ENCODE assay signal across 8 cellular contexts in genomic region chr16:29200033-29200661, GRCh38.
A peak's percentile ranks its signal among the peaks of the same experiment; 100 is the strongest.
DNase-seq lines count a peak whose midpoint lies in the region; TF ChIP-seq lines count a peak whose summit lies in the region.
"Not testable (repeated sequence)": the region's sequence is repeated elsewhere in the genome, so short reads cannot be mapped to it uniquely, and the experiment has no call there.

No MANE protein-coding gene starts in this region.

- H3K9me3 ChIP-seq in tibial artery = not testable (repeated sequence)

- H3K27me3 ChIP-seq in rectal smooth muscle tissue (ENCODE audit: control insufficient read depth, insufficient read depth, low read length); tibial artery: not testable (repeated sequence)

- H3K27me3 Mint-ChIP-seq in HFFc6 (ENCODE audit: insufficient read depth) = not testable (repeated sequence)

- not testable (repeated sequence) for TF ChIP-seq CTCF in HFFc6 (IDR thresholded peaks at IDR 0.05); choroid plexus epithelial cell (conservative IDR thresholded peaks at IDR 0.05; ENCODE audit: low read depth, low read length); tibial artery (IDR thresholded peaks at IDR 0.05)

- H3K36me3 ChIP-seq in rectal smooth muscle tissue (ENCODE audit: control insufficient read depth, insufficient read depth, low read length); tibial artery: not testable (repeated sequence)

- intact Hi-C loops in tibial artery (cut with DNase I; ENCODE audit: low total_unique reads) = not testable (repeated sequence)

- H3K27ac ChIP-seq in rectal smooth muscle tissue (ENCODE audit: low read depth, low read length) (peak overlapping the region; percentile 93), tibial artery (peak overlapping the region; percentile 12 to 54)

- peak overlapping the region; percentile 83 for H3K4me3 Mint-ChIP-seq in HFFc6

- not testable (repeated sequence) for H3K9ac ChIP-seq in rectal smooth muscle tissue (ENCODE audit: low read length)

- H3K36me3 Mint-ChIP-seq in HFFc6 (ENCODE audit: low read depth) = not testable (repeated sequence)

- DNase-seq in AG20443 (ENCODE audit: low spot score) = peak; percentile 33
- peak; percentile 70 for DNase-seq in HFFc6
- peak; percentile 5 for DNase-seq in activated CD8-positive, alpha-beta memory T cell treated with anti-CD3 and anti-CD28 coated beads, Interleukin-2, amount 50 U/mL, for 4 hours
- DNase-seq in choroid plexus epithelial cell (ENCODE audit: low read depth) = peak; percentile 65
- DNase-seq in fibroblast of the conjunctiva (ENCODE audit: low read depth) = peak; percentile 61
- DNase-seq in left kidney (ENCODE audit: low read depth, low spot score) = peak; percentile 49
- DNase-seq in tibial artery = peak; percentile 54 to 67

- H3K9me3 Mint-ChIP-seq in HFFc6 = not testable (repeated sequence)

- peak overlapping the region; percentile 92 for H3K27ac Mint-ChIP-seq in HFFc6

- peaks cover 22% of the 10 kb centered on the region for H3K4me1 ChIP-seq in rectal smooth muscle tissue (ENCODE audit: control insufficient read depth, insufficient read depth, low read length)
- H3K4me1 ChIP-seq in tibial artery = peaks cover 0 to 20% (median 4%) of the 10 kb centered on the region in 4 donors

- H3K4me3 ChIP-seq in choroid plexus epithelial cell (ENCODE audit: low read depth, low read length) = peak overlapping the region; percentile 3
- H3K4me3 ChIP-seq in rectal smooth muscle tissue (ENCODE audit: low read length); tibial artery: not testable (repeated sequence)

- H3K4me1 Mint-ChIP-seq in HFFc6 (ENCODE audit: low read depth) = peaks cover 47% of the 10 kb centered on the region

Comparison
In these comparisons a context has a peak if more than half of its experiments do, and no peak if none do; other contexts are left out.
1. DNase-seq: peak in every context shown above with its lines; median percentile 70 in HFFc6; 65 in choroid plexus epithelial cell; 61 in fibroblast of the conjunctiva; 60 in tibial artery; 49 in left kidney; 33 in AG20443; 5 in activated CD8-positive, alpha-beta memory T cell treated with anti-CD3 and anti-CD28 coated beads, Interleukin-2, amount 50 U/mL, for 4 hours.